Comparison of ENCODE assay signal across 1 cellular context in the genomic region with DNA sequence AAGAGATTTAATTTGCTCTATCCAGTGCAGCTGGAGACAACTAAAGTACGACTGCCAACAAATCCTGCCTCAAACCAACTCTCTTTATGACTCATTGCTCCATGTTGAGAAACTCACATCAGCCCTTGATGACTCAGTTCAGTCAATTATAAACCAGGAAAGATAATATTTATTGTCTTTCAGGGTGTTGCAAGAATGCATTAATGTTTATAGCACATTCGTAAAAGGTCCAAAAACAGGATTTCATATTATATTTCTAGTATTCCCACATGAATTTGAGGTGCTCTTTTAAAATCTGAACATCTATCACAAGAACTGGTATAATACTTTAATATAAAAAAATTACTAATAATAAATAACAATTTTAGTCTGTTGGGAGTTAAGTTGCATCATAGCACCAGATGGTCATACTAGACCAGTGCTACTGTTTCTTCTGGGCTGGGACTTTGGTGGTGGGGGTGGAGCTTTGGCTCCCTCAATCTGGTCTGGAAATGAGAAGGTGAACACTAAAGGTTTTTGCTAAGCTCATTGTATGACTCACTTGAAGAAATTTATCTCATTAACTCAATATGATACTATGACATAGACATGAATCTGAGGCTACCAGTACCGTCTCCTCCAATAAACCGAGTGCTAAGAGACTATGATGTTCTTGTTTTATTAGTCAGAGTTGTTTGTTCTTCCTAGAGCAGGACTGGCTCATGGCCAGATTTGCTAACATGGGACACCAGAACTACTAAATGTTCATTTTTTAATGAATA.
TF ChIP-seq lines count a peak whose summit lies in the region.

No MANE protein-coding gene starts in this region.

TF ChIP-seq in HepG2, 621 proteins besides CTCF, POLR2A, EP300 and RAD21 (continued from another document and continues in another):
- TF ChIP-seq, protein P1, sequence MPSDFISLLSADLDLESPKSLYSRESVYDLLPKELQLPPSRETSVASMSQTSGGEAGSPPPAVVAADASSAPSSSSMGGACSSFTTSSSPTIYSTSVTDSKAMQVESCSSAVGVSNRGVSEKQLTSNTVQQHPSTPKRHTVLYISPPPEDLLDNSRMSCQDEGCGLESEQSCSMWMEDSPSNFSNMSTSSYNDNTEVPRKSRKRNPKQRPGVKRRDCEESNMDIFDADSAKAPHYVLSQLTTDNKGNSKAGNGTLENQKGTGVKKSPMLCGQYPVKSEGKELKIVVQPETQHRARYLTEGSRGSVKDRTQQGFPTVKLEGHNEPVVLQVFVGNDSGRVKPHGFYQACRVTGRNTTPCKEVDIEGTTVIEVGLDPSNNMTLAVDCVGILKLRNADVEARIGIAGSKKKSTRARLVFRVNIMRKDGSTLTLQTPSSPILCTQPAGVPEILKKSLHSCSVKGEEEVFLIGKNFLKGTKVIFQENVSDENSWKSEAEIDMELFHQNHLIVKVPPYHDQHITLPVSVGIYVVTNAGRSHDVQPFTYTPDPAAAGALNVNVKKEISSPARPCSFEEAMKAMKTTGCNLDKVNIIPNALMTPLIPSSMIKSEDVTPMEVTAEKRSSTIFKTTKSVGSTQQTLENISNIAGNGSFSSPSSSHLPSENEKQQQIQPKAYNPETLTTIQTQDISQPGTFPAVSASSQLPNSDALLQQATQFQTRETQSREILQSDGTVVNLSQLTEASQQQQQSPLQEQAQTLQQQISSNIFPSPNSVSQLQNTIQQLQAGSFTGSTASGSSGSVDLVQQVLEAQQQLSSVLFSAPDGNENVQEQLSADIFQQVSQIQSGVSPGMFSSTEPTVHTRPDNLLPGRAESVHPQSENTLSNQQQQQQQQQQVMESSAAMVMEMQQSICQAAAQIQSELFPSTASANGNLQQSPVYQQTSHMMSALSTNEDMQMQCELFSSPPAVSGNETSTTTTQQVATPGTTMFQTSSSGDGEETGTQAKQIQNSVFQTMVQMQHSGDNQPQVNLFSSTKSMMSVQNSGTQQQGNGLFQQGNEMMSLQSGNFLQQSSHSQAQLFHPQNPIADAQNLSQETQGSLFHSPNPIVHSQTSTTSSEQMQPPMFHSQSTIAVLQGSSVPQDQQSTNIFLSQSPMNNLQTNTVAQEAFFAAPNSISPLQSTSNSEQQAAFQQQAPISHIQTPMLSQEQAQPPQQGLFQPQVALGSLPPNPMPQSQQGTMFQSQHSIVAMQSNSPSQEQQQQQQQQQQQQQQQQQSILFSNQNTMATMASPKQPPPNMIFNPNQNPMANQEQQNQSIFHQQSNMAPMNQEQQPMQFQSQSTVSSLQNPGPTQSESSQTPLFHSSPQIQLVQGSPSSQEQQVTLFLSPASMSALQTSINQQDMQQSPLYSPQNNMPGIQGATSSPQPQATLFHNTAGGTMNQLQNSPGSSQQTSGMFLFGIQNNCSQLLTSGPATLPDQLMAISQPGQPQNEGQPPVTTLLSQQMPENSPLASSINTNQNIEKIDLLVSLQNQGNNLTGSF (CRISPR knock-in tag; IDR thresholded peaks at IDR 0.05) = no peak
- TF ChIP-seq, protein P2, sequence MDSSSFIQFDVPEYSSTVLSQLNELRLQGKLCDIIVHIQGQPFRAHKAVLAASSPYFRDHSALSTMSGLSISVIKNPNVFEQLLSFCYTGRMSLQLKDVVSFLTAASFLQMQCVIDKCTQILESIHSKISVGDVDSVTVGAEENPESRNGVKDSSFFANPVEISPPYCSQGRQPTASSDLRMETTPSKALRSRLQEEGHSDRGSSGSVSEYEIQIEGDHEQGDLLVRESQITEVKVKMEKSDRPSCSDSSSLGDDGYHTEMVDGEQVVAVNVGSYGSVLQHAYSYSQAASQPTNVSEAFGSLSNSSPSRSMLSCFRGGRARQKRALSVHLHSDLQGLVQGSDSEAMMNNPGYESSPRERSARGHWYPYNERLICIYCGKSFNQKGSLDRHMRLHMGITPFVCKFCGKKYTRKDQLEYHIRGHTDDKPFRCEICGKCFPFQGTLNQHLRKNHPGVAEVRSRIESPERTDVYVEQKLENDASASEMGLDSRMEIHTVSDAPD (CRISPR knock-in tag; IDR thresholded peaks at IDR 0.05) = no peak
- TF ChIP-seq, protein P3, sequence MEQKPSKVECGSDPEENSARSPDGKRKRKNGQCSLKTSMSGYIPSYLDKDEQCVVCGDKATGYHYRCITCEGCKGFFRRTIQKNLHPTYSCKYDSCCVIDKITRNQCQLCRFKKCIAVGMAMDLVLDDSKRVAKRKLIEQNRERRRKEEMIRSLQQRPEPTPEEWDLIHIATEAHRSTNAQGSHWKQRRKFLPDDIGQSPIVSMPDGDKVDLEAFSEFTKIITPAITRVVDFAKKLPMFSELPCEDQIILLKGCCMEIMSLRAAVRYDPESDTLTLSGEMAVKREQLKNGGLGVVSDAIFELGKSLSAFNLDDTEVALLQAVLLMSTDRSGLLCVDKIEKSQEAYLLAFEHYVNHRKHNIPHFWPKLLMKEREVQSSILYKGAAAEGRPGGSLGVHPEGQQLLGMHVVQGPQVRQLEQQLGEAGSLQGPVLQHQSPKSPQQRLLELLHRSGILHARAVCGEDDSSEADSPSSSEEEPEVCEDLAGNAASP (CRISPR knock-in tag; IDR thresholded peaks at IDR 0.05; ENCODE audit: borderline replicate concordance) = peak; percentile 27; the same call in 1 of the 2 replicates
- TF ChIP-seq ZKSCAN5 (CRISPR knock-in tag; IDR thresholded peaks at IDR 0.05) (no peak), ZKSCAN8 (CRISPR knock-in tag; IDR thresholded peaks at IDR 0.05; ENCODE audit: borderline replicate concordance) (no peak), KAT8 (CRISPR knock-in tag; IDR thresholded peaks at IDR 0.05) (peak; percentile 61), IKZF1 (IDR thresholded peaks at IDR 0.05) (no peak), HHEX (CRISPR knock-in tag; IDR thresholded peaks at IDR 0.05) (no peak), ZNF546 (CRISPR knock-in tag; conservative IDR thresholded peaks at IDR 0.05) (no peak), FOXK2 (IDR thresholded peaks at IDR 0.05) (no peak), SNAPC2 (CRISPR knock-in tag; IDR thresholded peaks at IDR 0.05) (0 out of 2 replicates have a peak, but pooled peaks have one; percentile 23), GZF1 (CRISPR knock-in tag; IDR thresholded peaks at IDR 0.05) (no peak), SAFB2 (CRISPR knock-in tag; IDR thresholded peaks at IDR 0.05; ENCODE audit: borderline replicate concordance, low read depth) (no peak), ELF1 (CRISPR knock-in tag; IDR thresholded peaks at IDR 0.05) (no peak), SMC3 (IDR thresholded peaks at IDR 0.05; ENCODE audit: low read length) (no peak; the same call in 1 of the 2 replicates), ELF4 (CRISPR knock-in tag; IDR thresholded peaks at IDR 0.05; ENCODE audit: borderline replicate concordance) (no peak), FOXK1 (CRISPR knock-in tag; IDR thresholded peaks at IDR 0.05; ENCODE audit: borderline replicate concordance, low read depth) (0 out of 2 replicates have a peak, but pooled peaks have one; percentile 46), MIXL1 (CRISPR knock-in tag; IDR thresholded peaks at IDR 0.05) (peak; percentile 72; the same call in 1 of the 2 replicates), ZFP90 (CRISPR knock-in tag; IDR thresholded peaks at IDR 0.05; ENCODE audit: borderline replicate concordance) (no peak), PLRG1 (conservative IDR thresholded peaks at IDR 0.05) (no peak), ZNF224 (CRISPR knock-in tag; IDR thresholded peaks at IDR 0.05) (peak; percentile 99; the same call in 1 of the 2 replicates), ZNF33B (CRISPR knock-in tag; IDR thresholded peaks at IDR 0.05) (no peak), ZNF207 (IDR thresholded peaks at IDR 0.05; ENCODE audit: borderline replicate concordance) (no peak), NBN (conservative IDR thresholded peaks at IDR 0.05) (no peak), MIER2 (CRISPR knock-in tag; IDR thresholded peaks at IDR 0.05) (peak; percentile 19; the same call in 1 of the 2 replicates), ARHGAP35 (CRISPR knock-in tag; IDR thresholded peaks at IDR 0.05; ENCODE audit: borderline replicate concordance) (no peak), SMARCC2 (IDR thresholded peaks at IDR 0.05) (no peak)
- TF ChIP-seq, protein P4, sequence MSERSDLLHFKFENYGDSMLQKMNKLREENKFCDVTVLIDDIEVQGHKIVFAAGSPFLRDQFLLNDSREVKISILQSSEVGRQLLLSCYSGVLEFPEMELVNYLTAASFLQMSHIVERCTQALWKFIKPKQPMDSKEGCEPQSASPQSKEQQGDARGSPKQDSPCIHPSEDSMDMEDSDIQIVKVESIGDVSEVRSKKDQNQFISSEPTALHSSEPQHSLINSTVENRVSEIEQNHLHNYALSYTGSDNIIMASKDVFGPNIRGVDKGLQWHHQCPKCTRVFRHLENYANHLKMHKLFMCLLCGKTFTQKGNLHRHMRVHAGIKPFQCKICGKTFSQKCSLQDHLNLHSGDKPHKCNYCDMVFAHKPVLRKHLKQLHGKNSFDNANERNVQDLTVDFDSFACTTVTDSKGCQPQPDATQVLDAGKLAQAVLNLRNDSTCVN (CRISPR knock-in tag; IDR thresholded peaks at IDR 0.05; ENCODE audit: borderline replicate concordance) = no peak
- TF ChIP-seq, protein P5, sequence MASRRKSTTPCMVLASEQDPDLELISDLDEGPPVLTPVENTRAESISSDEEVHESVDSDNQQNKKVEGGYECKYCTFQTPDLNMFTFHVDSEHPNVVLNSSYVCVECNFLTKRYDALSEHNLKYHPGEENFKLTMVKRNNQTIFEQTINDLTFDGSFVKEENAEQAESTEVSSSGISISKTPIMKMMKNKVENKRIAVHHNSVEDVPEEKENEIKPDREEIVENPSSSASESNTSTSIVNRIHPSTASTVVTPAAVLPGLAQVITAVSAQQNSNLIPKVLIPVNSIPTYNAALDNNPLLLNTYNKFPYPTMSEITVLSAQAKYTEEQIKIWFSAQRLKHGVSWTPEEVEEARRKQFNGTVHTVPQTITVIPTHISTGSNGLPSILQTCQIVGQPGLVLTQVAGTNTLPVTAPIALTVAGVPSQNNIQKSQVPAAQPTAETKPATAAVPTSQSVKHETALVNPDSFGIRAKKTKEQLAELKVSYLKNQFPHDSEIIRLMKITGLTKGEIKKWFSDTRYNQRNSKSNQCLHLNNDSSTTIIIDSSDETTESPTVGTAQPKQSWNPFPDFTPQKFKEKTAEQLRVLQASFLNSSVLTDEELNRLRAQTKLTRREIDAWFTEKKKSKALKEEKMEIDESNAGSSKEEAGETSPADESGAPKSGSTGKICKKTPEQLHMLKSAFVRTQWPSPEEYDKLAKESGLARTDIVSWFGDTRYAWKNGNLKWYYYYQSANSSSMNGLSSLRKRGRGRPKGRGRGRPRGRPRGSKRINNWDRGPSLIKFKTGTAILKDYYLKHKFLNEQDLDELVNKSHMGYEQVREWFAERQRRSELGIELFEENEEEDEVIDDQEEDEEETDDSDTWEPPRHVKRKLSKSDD (CRISPR knock-in tag; IDR thresholded peaks at IDR 0.05; ENCODE audit: low read depth) = no peak
- TF ChIP-seq, protein P6, sequence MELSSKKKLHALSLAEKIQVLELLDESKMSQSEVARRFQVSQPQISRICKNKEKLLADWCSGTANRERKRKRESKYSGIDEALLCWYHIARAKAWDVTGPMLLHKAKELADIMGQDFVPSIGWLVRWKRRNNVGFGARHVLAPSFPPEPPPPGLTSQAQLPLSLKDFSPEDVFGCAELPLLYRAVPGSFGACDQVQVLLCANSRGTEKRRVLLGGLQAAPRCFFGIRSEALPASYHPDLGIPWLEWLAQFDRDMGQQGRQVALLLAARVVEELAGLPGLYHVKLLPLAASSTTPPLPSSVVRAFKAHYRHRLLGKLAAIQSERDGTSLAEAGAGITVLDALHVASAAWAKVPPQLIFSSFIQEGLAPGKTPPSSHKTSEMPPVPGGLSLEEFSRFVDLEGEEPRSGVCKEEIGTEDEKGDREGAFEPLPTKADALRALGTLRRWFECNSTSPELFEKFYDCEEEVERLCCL (CRISPR knock-in tag; IDR thresholded peaks at IDR 0.05; ENCODE audit: borderline replicate concordance) = no peak
- TF ChIP-seq, protein P7, sequence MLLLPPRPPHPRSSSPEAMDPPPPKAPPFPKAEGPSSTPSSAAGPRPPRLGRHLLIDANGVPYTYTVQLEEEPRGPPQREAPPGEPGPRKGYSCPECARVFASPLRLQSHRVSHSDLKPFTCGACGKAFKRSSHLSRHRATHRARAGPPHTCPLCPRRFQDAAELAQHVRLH (CRISPR knock-in tag; IDR thresholded peaks at IDR 0.05; ENCODE audit: borderline replicate concordance, low read depth) = 0 out of 2 replicates have a peak, but pooled peaks have one; percentile 33
- TF ChIP-seq, protein P8, sequence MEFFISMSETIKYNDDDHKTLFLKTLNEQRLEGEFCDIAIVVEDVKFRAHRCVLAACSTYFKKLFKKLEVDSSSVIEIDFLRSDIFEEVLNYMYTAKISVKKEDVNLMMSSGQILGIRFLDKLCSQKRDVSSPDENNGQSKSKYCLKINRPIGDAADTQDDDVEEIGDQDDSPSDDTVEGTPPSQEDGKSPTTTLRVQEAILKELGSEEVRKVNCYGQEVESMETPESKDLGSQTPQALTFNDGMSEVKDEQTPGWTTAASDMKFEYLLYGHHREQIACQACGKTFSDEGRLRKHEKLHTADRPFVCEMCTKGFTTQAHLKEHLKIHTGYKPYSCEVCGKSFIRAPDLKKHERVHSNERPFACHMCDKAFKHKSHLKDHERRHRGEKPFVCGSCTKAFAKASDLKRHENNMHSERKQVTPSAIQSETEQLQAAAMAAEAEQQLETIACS (CRISPR knock-in tag; IDR thresholded peaks at IDR 0.05) = no peak
- TF ChIP-seq, protein P9, sequence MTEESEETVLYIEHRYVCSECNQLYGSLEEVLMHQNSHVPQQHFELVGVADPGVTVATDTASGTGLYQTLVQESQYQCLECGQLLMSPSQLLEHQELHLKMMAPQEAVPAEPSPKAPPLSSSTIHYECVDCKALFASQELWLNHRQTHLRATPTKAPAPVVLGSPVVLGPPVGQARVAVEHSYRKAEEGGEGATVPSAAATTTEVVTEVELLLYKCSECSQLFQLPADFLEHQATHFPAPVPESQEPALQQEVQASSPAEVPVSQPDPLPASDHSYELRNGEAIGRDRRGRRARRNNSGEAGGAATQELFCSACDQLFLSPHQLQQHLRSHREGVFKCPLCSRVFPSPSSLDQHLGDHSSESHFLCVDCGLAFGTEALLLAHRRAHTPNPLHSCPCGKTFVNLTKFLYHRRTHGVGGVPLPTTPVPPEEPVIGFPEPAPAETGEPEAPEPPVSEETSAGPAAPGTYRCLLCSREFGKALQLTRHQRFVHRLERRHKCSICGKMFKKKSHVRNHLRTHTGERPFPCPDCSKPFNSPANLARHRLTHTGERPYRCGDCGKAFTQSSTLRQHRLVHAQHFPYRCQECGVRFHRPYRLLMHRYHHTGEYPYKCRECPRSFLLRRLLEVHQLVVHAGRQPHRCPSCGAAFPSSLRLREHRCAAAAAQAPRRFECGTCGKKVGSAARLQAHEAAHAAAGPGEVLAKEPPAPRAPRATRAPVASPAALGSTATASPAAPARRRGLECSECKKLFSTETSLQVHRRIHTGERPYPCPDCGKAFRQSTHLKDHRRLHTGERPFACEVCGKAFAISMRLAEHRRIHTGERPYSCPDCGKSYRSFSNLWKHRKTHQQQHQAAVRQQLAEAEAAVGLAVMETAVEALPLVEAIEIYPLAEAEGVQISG (CRISPR knock-in tag; IDR thresholded peaks at IDR 0.05) = no peak
- TF ChIP-seq, protein P10, sequence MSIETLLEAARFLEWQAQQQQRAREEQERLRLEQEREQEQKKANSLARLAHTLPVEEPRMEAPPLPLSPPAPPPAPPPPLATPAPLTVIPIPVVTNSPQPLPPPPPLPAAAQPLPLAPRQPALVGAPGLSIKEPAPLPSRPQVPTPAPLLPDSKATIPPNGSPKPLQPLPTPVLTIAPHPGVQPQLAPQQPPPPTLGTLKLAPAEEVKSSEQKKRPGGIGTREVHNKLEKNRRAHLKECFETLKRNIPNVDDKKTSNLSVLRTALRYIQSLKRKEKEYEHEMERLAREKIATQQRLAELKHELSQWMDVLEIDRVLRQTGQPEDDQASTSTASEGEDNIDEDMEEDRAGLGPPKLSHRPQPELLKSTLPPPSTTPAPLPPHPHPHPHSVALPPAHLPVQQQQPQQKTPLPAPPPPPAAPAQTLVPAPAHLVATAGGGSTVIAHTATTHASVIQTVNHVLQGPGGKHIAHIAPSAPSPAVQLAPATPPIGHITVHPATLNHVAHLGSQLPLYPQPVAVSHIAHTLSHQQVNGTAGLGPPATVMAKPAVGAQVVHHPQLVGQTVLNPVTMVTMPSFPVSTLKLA (IDR thresholded peaks at IDR 0.05) = no peak
